Comparison of ENCODE assay signal across 8 cellular contexts in genomic region chr7:36287371-36288241, GRCh38.
DNase-seq lines count a peak whose midpoint lies in the region; ATAC-seq, FAIRE-seq and TF ChIP-seq lines count a peak whose summit lies in the region.

No MANE protein-coding gene starts in this region.

- peak overlapping the region; percentile 61 for H3K27ac ChIP-seq in upper lobe of right lung

- DNase-seq in NCI-H510A treated with DMSO at 0.1 percent for 48 hours (lab: John Stamatoyannopoulos, UW), result peak; percentile 47
- DNase-seq in NCI-H510A (lab: John Stamatoyannopoulos, UW), result no peak
- DNase-seq in T-helper 22 cell (ENCODE audit: low read depth), result peak; percentile 49
- peak; percentile 65 for DNase-seq in left kidney (ENCODE audit: low read depth, low spot score)
- no peak for DNase-seq in upper lobe of right lung
- no peak for DNase-seq in H54 (ENCODE audit: insufficient read length, low spot score)
- DNase-seq in T1000 (lab: John Stamatoyannopoulos, UW), result no peak

- no peaks in the 10 kb centered on the region for H3K9me3 ChIP-seq in upper lobe of right lung

- intact Hi-C loops in upper lobe of right lung (cut with DNase I), result no loop called here

- TF ChIP-seq CTCF in upper lobe of right lung (IDR thresholded peaks at IDR 0.05), result no peak

- no peaks in the 10 kb centered on the region for H3K36me3 ChIP-seq in upper lobe of right lung

- H3K4me1 ChIP-seq in upper lobe of right lung, result peaks cover 33% of the 10 kb centered on the region

- no peak for TF ChIP-seq POLR2A in H54 (IDR thresholded peaks at IDR 0.05; ENCODE audit: low read depth, low read length)

- H3K4me3 ChIP-seq in upper lobe of right lung, result no peak overlapping the region

- peak; percentile 30 for ATAC-seq in HG03469 (IDR thresholded peaks at IDR 0.05; ENCODE audit: unreplicated experiment)
- ATAC-seq in upper lobe of right lung, result no peak

- no peaks in the 10 kb centered on the region for H3K27me3 ChIP-seq in upper lobe of right lung

- FAIRE-seq in H54 (lab: Jason Lieb, UNC), result no peak

Comparison
In these comparisons a context has a peak if more than half of its experiments do, and no peak if none do; other contexts are left out.
1. DNase-seq: peak in NCI-H510A treated with DMSO at 0.1 percent for 48 hours (single experiment), T-helper 22 cell (single experiment) and left kidney (single experiment); none in NCI-H510A (single experiment), upper lobe of right lung (single experiment), H54 (single experiment) and T1000 (single experiment).